34 cellular contexts compared by ENCODE assay signal in the genomic region with DNA sequence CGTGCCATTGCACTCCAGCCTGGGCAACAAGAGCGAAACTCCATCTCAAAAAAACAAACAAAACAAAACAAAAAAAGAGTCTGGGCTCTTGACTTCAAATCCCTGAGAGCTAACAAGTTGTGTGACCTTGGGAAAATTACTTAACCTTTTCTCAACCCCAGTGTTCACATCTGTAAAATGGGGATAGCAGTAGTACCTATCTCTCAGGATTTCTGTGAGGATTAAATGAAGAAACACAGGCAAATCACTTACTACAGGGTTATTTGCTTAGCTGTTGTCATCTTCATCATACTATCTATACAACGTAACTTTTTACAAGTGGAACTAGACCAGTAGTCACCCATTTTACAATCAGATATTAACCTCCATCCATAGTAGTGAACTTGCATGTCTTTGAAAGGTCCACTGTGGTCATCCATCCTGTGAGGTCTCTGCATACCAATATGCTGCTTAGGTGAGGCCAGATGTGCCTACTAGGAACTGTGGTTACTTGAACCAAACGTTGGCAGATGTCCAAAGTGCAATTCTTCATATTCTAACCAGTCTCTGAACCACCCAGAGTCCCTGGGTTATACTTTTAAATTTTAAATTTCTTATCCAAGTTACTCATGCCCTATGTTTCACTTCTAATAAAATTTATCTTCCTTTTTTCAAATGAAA.
DNase-seq lines count a peak whose midpoint lies in the region; ATAC-seq and TF ChIP-seq lines count a peak whose summit lies in the region.
"Had no signal": no experiment of that assay in that cellular context is flagged by ENCODE, and none has a peak within 500 bp of the region (broad histone marks: within the 10 kb centered on the region; RNA-seq: fewer than 3 reads in every experiment).

No MANE protein-coding gene starts in this region.

- no peak overlapping the region for H3K4me3 ChIP-seq in epithelial cell of esophagus (ENCODE audit: low read length)
- H3K4me3 ChIP-seq: coronary artery, GM12878, prostate gland, sigmoid colon had no signal

- no peak for TF ChIP-seq CTCF in epithelial cell of esophagus (IDR thresholded peaks at IDR 0.05; ENCODE audit: insufficient read depth, low read depth, low read length, missing control alignments)

- no peaks in the 10 kb centered on the region for H3K27me3 Mint-ChIP-seq in natural killer cell treated with Interleukin-12 subunit alpha and Interleukin-12 subunit beta and Interleukin-15 and Interleukin-18, amount 100 ng/mL, for 72 hours
- H3K27me3 Mint-ChIP-seq: activated naive CD8-positive, alpha-beta T cell; activated T-cell treated with anti-CD3 and anti-CD28 coated beads, Interleukin-2, amount 50 U/mL, for 24 hours; effector memory CD8-positive, alpha-beta T cell; naive thymus-derived CD4-positive, alpha-beta T cell; stimulated activated naive CD8-positive, alpha-beta T cell treated with anti-CD3 and anti-CD28 coated beads, Interleukin-15, amount 100 ng/mL, for 72 hours had no signal

- DNase-seq in NCI-H2029 (lab: John Stamatoyannopoulos, UW) = peak; percentile 14
- DNase-seq in NCI-H2029 treated with DMSO at 0.1 percent for 48 hours (lab: John Stamatoyannopoulos, UW) = no peak
- DNase-seq in H4 (ENCODE audit: low spot score) = peak; percentile 7
- peak; percentile 64 for DNase-seq in RPMI7951 (ENCODE audit: low read depth)
- peak; percentile 25 for DNase-seq in epithelial cell of esophagus (ENCODE audit: low read depth)
- no peak for DNase-seq in natural killer cell treated with Interleukin-12 subunit alpha and Interleukin-12 subunit beta and Interleukin-15 and Interleukin-18, amount 100 ng/mL, for 72 hours (ENCODE audit: low spot score)
- no peak for DNase-seq in iPS-NIHi11 (ENCODE audit: low spot score)
- DNase-seq: activated CD4-positive, CD25-positive, alpha-beta regulatory T cell; activated effector memory CD4-positive, alpha-beta T cell treated with anti-CD3 and anti-CD28 coated beads, Interleukin-2, amount 50 U/mL, for 16 hours; activated T-cell treated with anti-CD3 and anti-CD28 coated beads, Interleukin-2, amount 50 U/mL, for 24 hours; anterior cingulate cortex; Calu3; caudate nucleus; effector memory CD8-positive, alpha-beta T cell; GOT3; islet precursor cell; Kasumi-1; left ventricle myocardium superior; midbrain; naive thymus-derived CD4-positive, alpha-beta T cell; NCI-H226; NCI-H748 treated with DMSO at 0.1 percent for 48 hours; sigmoid colon; stimulated activated CD4-positive, alpha-beta T cell treated with anti-CD3 and anti-CD28 coated beads, Interleukin-12 subunit alpha, Interleukin-12 subunit beta, amount 100 ng/mL, for 4 hours; stimulated activated CD4-positive, alpha-beta T cell treated with anti-CD3 and anti-CD28 coated beads, Interleukin-2, amount 100 ng/mL, for 48 hours; stimulated activated naive CD8-positive, alpha-beta T cell treated with anti-CD3 and anti-CD28 coated beads, Interleukin-15, amount 100 ng/mL, for 72 hours had no signal

- no peak overlapping the region for H3K4me3 Mint-ChIP-seq in natural killer cell treated with Interleukin-12 subunit alpha and Interleukin-12 subunit beta and Interleukin-15 and Interleukin-18, amount 100 ng/mL, for 72 hours
- H3K4me3 Mint-ChIP-seq: activated naive CD8-positive, alpha-beta T cell; activated T-cell treated with anti-CD3 and anti-CD28 coated beads, Interleukin-2, amount 50 U/mL, for 24 hours; effector memory CD8-positive, alpha-beta T cell; naive thymus-derived CD4-positive, alpha-beta T cell; stimulated activated naive CD8-positive, alpha-beta T cell treated with anti-CD3 and anti-CD28 coated beads, Interleukin-15, amount 100 ng/mL, for 72 hours; T-helper 1 cell treated with Interleukin-12 subunit alpha and Interleukin-12 subunit beta and Interleukin-4 antibody, amounts not matched to agents 30 μg/mL and 1 μg/mL, for 36 hours had no signal

- no peaks in the 10 kb centered on the region for H3K36me3 Mint-ChIP-seq in natural killer cell treated with Interleukin-12 subunit alpha and Interleukin-12 subunit beta and Interleukin-15 and Interleukin-18, amount 100 ng/mL, for 72 hours

- no peak overlapping the region for H3K27ac Mint-ChIP-seq in natural killer cell treated with Interleukin-12 subunit alpha and Interleukin-12 subunit beta and Interleukin-15 and Interleukin-18, amount 100 ng/mL, for 72 hours
- H3K27ac Mint-ChIP-seq: activated naive CD8-positive, alpha-beta T cell; activated T-cell treated with anti-CD3 and anti-CD28 coated beads, Interleukin-2, amount 50 U/mL, for 24 hours; effector memory CD8-positive, alpha-beta T cell; stimulated activated naive CD8-positive, alpha-beta T cell treated with anti-CD3 and anti-CD28 coated beads, Interleukin-15, amount 100 ng/mL, for 72 hours; T-helper 1 cell treated with Interleukin-12 subunit alpha and Interleukin-12 subunit beta and Interleukin-4 antibody, amounts not matched to agents 30 μg/mL and 1 μg/mL, for 36 hours had no signal

- no peak for ATAC-seq in natural killer cell treated with Interleukin-12 subunit alpha and Interleukin-12 subunit beta and Interleukin-15 and Interleukin-18, amount 100 ng/mL, for 72 hours
- no peak for ATAC-seq in HG03520 (IDR thresholded peaks at IDR 0.05; ENCODE audit: unreplicated experiment)
- ATAC-seq: effector memory CD8-positive, alpha-beta T cell; left ventricle myocardium superior; naive thymus-derived CD4-positive, alpha-beta T cell; Right ventricle myocardium inferior; SK-N-SH treated with all-trans-retinoic acid at 6 μM for 48 hours; stimulated activated naive CD8-positive, alpha-beta T cell treated with anti-CD3 and anti-CD28 coated beads, Interleukin-15, amount 100 ng/mL, for 72 hours had no signal

- H3K4me1 Mint-ChIP-seq in natural killer cell treated with Interleukin-12 subunit alpha and Interleukin-12 subunit beta and Interleukin-15 and Interleukin-18, amount 100 ng/mL, for 72 hours (ENCODE audit: low read depth in 2 of 2) = no peaks in the 10 kb centered on the region
- H3K4me1 Mint-ChIP-seq: stimulated activated naive CD8-positive, alpha-beta T cell treated with anti-CD3 and anti-CD28 coated beads, Interleukin-15, amount 100 ng/mL, for 72 hours had no signal

- H3K9me3 Mint-ChIP-seq in natural killer cell treated with Interleukin-12 subunit alpha and Interleukin-12 subunit beta and Interleukin-15 and Interleukin-18, amount 100 ng/mL, for 72 hours = no peaks in the 10 kb centered on the region
- H3K9me3 Mint-ChIP-seq: activated T-cell treated with anti-CD3 and anti-CD28 coated beads, Interleukin-2, amount 50 U/mL, for 24 hours; effector memory CD8-positive, alpha-beta T cell; naive thymus-derived CD4-positive, alpha-beta T cell; stimulated activated naive CD8-positive, alpha-beta T cell treated with anti-CD3 and anti-CD28 coated beads, Interleukin-15, amount 100 ng/mL, for 72 hours; T-helper 1 cell treated with Interleukin-12 subunit alpha and Interleukin-12 subunit beta and Interleukin-4 antibody, amounts not matched to agents 30 μg/mL and 1 μg/mL, for 36 hours had no signal

Comparison
In these comparisons a context has a peak if more than half of its experiments do, and no peak if none do; other contexts are left out.
1. DNase-seq: peak in NCI-H2029 (single experiment), H4 (single experiment), RPMI7951 (single experiment) and epithelial cell of esophagus (single experiment); none in NCI-H2029 treated with DMSO at 0.1 percent for 48 hours (single experiment), natural killer cell treated with Interleukin-12 subunit alpha and Interleukin-12 subunit beta and Interleukin-15 and Interleukin-18, amount 100 ng/mL, for 72 hours (single experiment) and iPS-NIHi11 (single experiment).